8 cellular contexts compared by ENCODE assay signal in the genomic region with DNA sequence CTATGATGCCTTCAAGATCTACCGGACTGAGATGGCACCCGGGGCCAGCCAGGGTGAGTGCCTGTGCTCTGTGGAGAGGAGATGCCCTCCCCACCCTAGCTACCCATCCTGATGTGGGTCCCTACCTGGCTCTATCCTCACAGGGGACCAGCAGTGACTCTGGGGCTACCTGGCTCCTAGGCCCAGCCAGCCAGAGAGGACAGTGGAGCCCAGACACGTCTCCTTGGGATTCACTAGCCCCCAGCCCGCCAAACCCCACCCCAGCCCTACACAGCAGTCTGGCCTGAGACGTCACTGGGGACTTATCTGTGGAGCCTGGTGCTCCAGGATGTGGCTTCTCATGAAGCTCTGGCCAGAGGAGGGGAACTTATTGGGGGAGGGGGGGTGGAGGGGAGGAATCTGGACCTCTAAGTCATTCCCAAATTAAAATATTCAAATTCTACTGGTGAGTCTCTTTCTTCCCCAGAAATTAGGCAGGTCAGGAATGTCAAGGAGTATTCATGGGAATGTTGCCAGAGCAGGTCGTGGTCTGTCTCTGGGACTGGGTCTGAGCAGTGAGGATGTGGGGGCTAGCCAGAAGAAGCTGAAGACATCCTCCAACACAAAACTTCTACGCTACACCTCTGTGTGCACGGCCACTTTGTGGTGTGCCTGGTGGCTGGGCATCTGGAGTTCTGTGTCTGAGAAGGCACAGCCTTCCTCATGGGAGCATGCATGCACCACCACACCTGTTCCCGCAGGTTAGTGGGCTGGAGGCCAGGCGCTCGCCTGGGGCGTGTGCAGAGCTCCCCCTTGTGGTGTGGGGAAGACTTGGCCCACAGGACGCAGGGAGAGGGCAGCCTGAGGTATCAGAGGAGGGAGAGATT. TPM values are rescaled to one million over a fixed set of nuclear protein-coding genes. Genes with fewer than 3 reads are reported as not detected.
DNase-seq lines count a peak whose midpoint lies in the region; ATAC-seq, FAIRE-seq and TF ChIP-seq lines count a peak whose summit lies in the region.

No MANE protein-coding gene starts in this region.

- H3K4me3 ChIP-seq in AG04450 (ENCODE audit: low read depth, low read length) (no peak overlapping the region), endothelial cell of umbilical vein (replicated peaks in 1 of 3; ENCODE audit: insufficient read depth in 1 of 3, low read depth in 1 of 3, low read length in 3 of 3) (no peak overlapping the region)

- no peak overlapping the region for H2AFZ ChIP-seq in endothelial cell of umbilical vein (ENCODE audit: low read depth, low read length)

- H4K20me1 ChIP-seq in endothelial cell of umbilical vein (replicated peaks; ENCODE audit: control insufficient read depth, extremely low read depth, insufficient read depth, low read length) = no peaks in the 10 kb centered on the region

- no peaks in the 10 kb centered on the region for H3K9me3 Mint-ChIP-seq in nephron progenitor cell

- peak; percentile 97 for TF ChIP-seq CTCF in AG04450 (IDR thresholded peaks at IDR 0.05; ENCODE audit: low read depth, low read length)
- TF ChIP-seq CTCF in endothelial cell of umbilical vein (IDR thresholded peaks at IDR 0.05; ENCODE audit: extremely low read depth in 1 of 2, insufficient read depth in 1 of 2, low read depth in 1 of 2, low read length in 2 of 2) = peak; percentile 80 to 92
- TF ChIP-seq CTCF in nephron progenitor cell (IDR thresholded peaks at IDR 0.05) = peak; percentile 88

- peaks cover 55% of the 10 kb centered on the region for H3K4me1 Mint-ChIP-seq in nephron progenitor cell

- intact Hi-C loops in endothelial cell of umbilical vein (cut with micrococcal nuclease) = loop anchor here (1.0 kb wide), 3 partner anchors 51 to 259 kb away; no protein-coding TSS in a partner anchor

- H3K9ac ChIP-seq in endothelial cell of umbilical vein (replicated peaks; ENCODE audit: extremely low read depth, insufficient read depth, low read length) = no peak overlapping the region

- no peak for TF ChIP-seq POLR2A in endothelial cell of umbilical vein (IDR thresholded peaks at IDR 0.05; ENCODE audit: low read depth, low read length)

- CTCF ChIA-PET in AG04450 (lab: Charles Lee) = interaction anchor here (0.6 to 4.8 kb wide), 36 partner anchors 9 to 444 kb away, joined by 3 to 138 read pairs (median 4); a partner anchor contains a TSS
- CTCF ChIA-PET in endothelial cell of umbilical vein (lab: Charles Lee) = interaction anchor here (0.7 to 4.7 kb wide), 32 partner anchors 10 to 311 kb away, joined by 3 to 55 read pairs (median 4); a partner anchor contains a TSS

- no TSS peak for BruUV-seq in endothelial cell of umbilical vein (replicated peaks; lab: Mats Ljungman, UMichigan)

- H3K27me3 ChIP-seq in AG04450 (ENCODE audit: control insufficient read depth, insufficient read depth, low read length) (peaks cover 46% of the 10 kb centered on the region), endothelial cell of umbilical vein (ENCODE audit: control insufficient read depth in 2 of 2, insufficient read depth in 2 of 2, low read length in 2 of 2) (no peaks in the 10 kb centered on the region)

- DNase-seq in AG04450 (ENCODE audit: low read depth, low spot score) = no peak
- DNase-seq in GM19238 (ENCODE audit: insufficient read length, low spot score) = peak; percentile 77
- DNase-seq in NCI-H460 (ENCODE audit: extremely low read depth, low read depth) = peak; percentile 39
- DNase-seq in activated CD8-positive, alpha-beta memory T cell treated with anti-CD3 and anti-CD28 coated beads for 4 hours (ENCODE audit: low read depth in 2 of 2) = peak; percentile 29 to 30
- DNase-seq in endothelial cell of umbilical vein (ENCODE audit: low read depth, low spot score) = peak; percentile 34
- DNase-seq in nephron progenitor cell = peak; percentile 58
- DNase-seq in superior temporal gyrus (ENCODE audit: extremely low spot score) = peak; percentile 61

- POLR2A ChIA-PET in AG04450 (lab: Yijun Ruan, JAX) = interaction anchor here (1.6 to 2.1 kb wide), 2 partner anchors 27 to 57 kb away, joined by 5 to 9 read pairs; a partner anchor contains a TSS
- POLR2A ChIA-PET in endothelial cell of umbilical vein (lab: Charles Lee) = no interaction called here

- H3K4me3 Mint-ChIP-seq in nephron progenitor cell = no peak overlapping the region

- H3K9me1 ChIP-seq in endothelial cell of umbilical vein (replicated peaks; ENCODE audit: control insufficient read depth, extremely low read depth, insufficient read depth, low read length) = no peaks in the 10 kb centered on the region

- no peaks in the 10 kb centered on the region for H3K9me3 ChIP-seq in AG04450 (ENCODE audit: control insufficient read depth, insufficient read depth, low read length)
- H3K9me3 ChIP-seq in endothelial cell of umbilical vein (replicated peaks; ENCODE audit: control insufficient read depth, insufficient read depth, low read length) = no peaks in the 10 kb centered on the region

- dilution Hi-C loops in endothelial cell of umbilical vein (cut with MboI; ENCODE audit: extremely low pct_ligation_motif_present, low sequenced_read_pairs) = no loop called here

- H3K27me3 Mint-ChIP-seq in nephron progenitor cell (ENCODE audit: low read depth, poor library complexity) = peaks cover 31% of the 10 kb centered on the region

- no peak overlapping the region for H3K27ac Mint-ChIP-seq in nephron progenitor cell

- no peaks in the 10 kb centered on the region for H3K4me1 ChIP-seq in endothelial cell of umbilical vein (ENCODE audit: control insufficient read depth, extremely low read depth, insufficient read depth, low read length)

- H3K27ac ChIP-seq in AG04450 (ENCODE audit: low read depth, low read length) = no peak overlapping the region
- no peak overlapping the region for H3K27ac ChIP-seq in endothelial cell of umbilical vein (ENCODE audit: insufficient read depth, low read depth, low read length)

- H3K4me2 ChIP-seq in endothelial cell of umbilical vein (ENCODE audit: insufficient read depth, low read length) = no peak overlapping the region

- H3K36me3 ChIP-seq in endothelial cell of umbilical vein (ENCODE audit: control insufficient read depth in 2 of 2, extremely low read depth in 1 of 2, insufficient read depth in 2 of 2, low read length in 2 of 2) = no peaks in the 10 kb centered on the region

- H3K36me3 Mint-ChIP-seq in nephron progenitor cell (ENCODE audit: low read depth) = no peaks in the 10 kb centered on the region

- H3K79me2 ChIP-seq in endothelial cell of umbilical vein (ENCODE audit: control insufficient read depth, insufficient read depth, low read length) = no peaks in the 10 kb centered on the region

- peak; percentile 67 for FAIRE-seq in endothelial cell of umbilical vein (lab: Jason Lieb, UNC)

- ATAC-seq in HG02763 (IDR thresholded peaks at IDR 0.05; ENCODE audit: unreplicated experiment) = no peak

RNA-seq across cellular contexts. Expression of a gene that starts 2.7 kb away (rescaled TPM):
- 0.37 and 0.47 TPM in 2 replicates for polyA plus RNA-seq in AG04450 (2011; rRNA removed)
- 1.7 TPM in 1 of 2 replicates, not detected in the other for polyA minus RNA-seq in AG04450 (2011; rRNA and poly(A)+ RNA removed)
- not detected in 2 replicates for total RNA-seq in NCI-H460 (2014; rRNA removed; shearing (Covaris generic))
- polyA plus RNA-seq in NCI-H460 (2014; cell fraction: nucleus; rRNA removed) = not detected in 2 replicates
- total RNA-seq in endothelial cell of umbilical vein = not detected in 2 replicates
- polyA plus RNA-seq in endothelial cell of umbilical vein = not detected in 2 replicates
- polyA plus RNA-seq in endothelial cell of umbilical vein (2011; cell fraction: cytosol; rRNA removed) = not detected in 2 replicates
- not detected in 2 replicates for polyA plus RNA-seq in endothelial cell of umbilical vein (2011; cell fraction: nucleus; rRNA removed)
- not detected in 2 replicates for polyA plus RNA-seq in endothelial cell of umbilical vein (2012)
- polyA minus RNA-seq in endothelial cell of umbilical vein = not detected in 2 replicates
- not detected for polyA minus RNA-seq in endothelial cell of umbilical vein (2011; cell fraction: cytosol; rRNA and poly(A)+ RNA removed)
- not detected in 2 replicates for polyA minus RNA-seq in endothelial cell of umbilical vein (2011; cell fraction: nucleus; rRNA and poly(A)+ RNA removed)

RNA-seq across cellular contexts. Expression of a gene that starts 7.0 kb away (rescaled TPM):
- not detected in 2 replicates for polyA plus RNA-seq in AG04450 (2011; rRNA removed)
- polyA minus RNA-seq in AG04450 (2011; rRNA and poly(A)+ RNA removed) = not detected in 2 replicates
- not detected in 2 replicates for total RNA-seq in NCI-H460 (2014; rRNA removed; shearing (Covaris generic))
- not detected in 2 replicates for polyA plus RNA-seq in NCI-H460 (2014; cell fraction: nucleus; rRNA removed)
- total RNA-seq in endothelial cell of umbilical vein = not detected in 2 replicates
- not detected in 2 replicates for polyA plus RNA-seq in endothelial cell of umbilical vein
- not detected in 2 replicates for polyA plus RNA-seq in endothelial cell of umbilical vein (2011; cell fraction: cytosol; rRNA removed)
- polyA plus RNA-seq in endothelial cell of umbilical vein (2011; cell fraction: nucleus; rRNA removed) = not detected in 2 replicates
- polyA plus RNA-seq in endothelial cell of umbilical vein (2012) = not detected in 2 replicates
- not detected in 2 replicates for polyA minus RNA-seq in endothelial cell of umbilical vein
- polyA minus RNA-seq in endothelial cell of umbilical vein (2011; cell fraction: cytosol; rRNA and poly(A)+ RNA removed) = not detected
- not detected in 2 replicates for polyA minus RNA-seq in endothelial cell of umbilical vein (2011; cell fraction: nucleus; rRNA and poly(A)+ RNA removed)

RNA-seq across cellular contexts. Expression of a gene that starts 14.6 kb away (rescaled TPM):
- polyA plus RNA-seq in AG04450 (2011; rRNA removed) = 5.3 and 6.6 TPM in 2 replicates
- 4.7 and 5.1 TPM in 2 replicates for polyA minus RNA-seq in AG04450 (2011; rRNA and poly(A)+ RNA removed)
- total RNA-seq in NCI-H460 (2014; rRNA removed; shearing (Covaris generic)) = 0.05 TPM in 1 of 2 replicates, not detected in the other
- polyA plus RNA-seq in NCI-H460 (2014; cell fraction: nucleus; rRNA removed) = not detected in 2 replicates
- total RNA-seq in endothelial cell of umbilical vein = 0.13 TPM in 1 of 2 replicates, not detected in the other
- 0.02 and 0.03 TPM in 2 replicates for polyA plus RNA-seq in endothelial cell of umbilical vein
- polyA plus RNA-seq in endothelial cell of umbilical vein (2011; cell fraction: cytosol; rRNA removed) = not detected in 2 replicates
- polyA plus RNA-seq in endothelial cell of umbilical vein (2011; cell fraction: nucleus; rRNA removed) = not detected in 2 replicates
- polyA plus RNA-seq in endothelial cell of umbilical vein (2012) = not detected in 2 replicates
- not detected in 2 replicates for polyA minus RNA-seq in endothelial cell of umbilical vein
- polyA minus RNA-seq in endothelial cell of umbilical vein (2011; cell fraction: cytosol; rRNA and poly(A)+ RNA removed) = not detected
- not detected in 2 replicates for polyA minus RNA-seq in endothelial cell of umbilical vein (2011; cell fraction: nucleus; rRNA and poly(A)+ RNA removed)

RNA-seq across cellular contexts. Expression of a gene that starts 26.9 kb away (rescaled TPM):
- polyA plus RNA-seq in AG04450 (2011; rRNA removed) = 17.4 and 27.0 TPM in 2 replicates
- polyA minus RNA-seq in AG04450 (2011; rRNA and poly(A)+ RNA removed) = 12.6 and 17.5 TPM in 2 replicates
- total RNA-seq in NCI-H460 (2014; rRNA removed; shearing (Covaris generic)) = 1.6 and 2.2 TPM in 2 replicates
- 0.87 and 3.8 TPM in 2 replicates for polyA plus RNA-seq in NCI-H460 (2014; cell fraction: nucleus; rRNA removed)
- total RNA-seq in endothelial cell of umbilical vein = 1.8 and 4.6 TPM in 2 replicates
- 2.9 and 4.2 TPM in 2 replicates for polyA plus RNA-seq in endothelial cell of umbilical vein
- 0.96 and 1.6 TPM in 2 replicates for polyA plus RNA-seq in endothelial cell of umbilical vein (2011; cell fraction: cytosol; rRNA removed)
- polyA plus RNA-seq in endothelial cell of umbilical vein (2011; cell fraction: nucleus; rRNA removed) = 8.4 and 11.1 TPM in 2 replicates
- polyA plus RNA-seq in endothelial cell of umbilical vein (2012) = 1.7 and 4.8 TPM in 2 replicates
- 0.95 and 2.0 TPM in 2 replicates for polyA minus RNA-seq in endothelial cell of umbilical vein
- not detected for polyA minus RNA-seq in endothelial cell of umbilical vein (2011; cell fraction: cytosol; rRNA and poly(A)+ RNA removed)
- 1.1 and 2.3 TPM in 2 replicates for polyA minus RNA-seq in endothelial cell of umbilical vein (2011; cell fraction: nucleus; rRNA and poly(A)+ RNA removed)

RNA-seq across cellular contexts. Expression of a gene that starts 28.5 kb away (rescaled TPM):
- polyA plus RNA-seq in AG04450 (2011; rRNA removed) (not detected in 2 replicates), endothelial cell of umbilical vein (not detected in 2 replicates)
- not detected in 2 replicates for polyA minus RNA-seq in AG04450 (2011; rRNA and poly(A)+ RNA removed)
- total RNA-seq in NCI-H460 (2014; rRNA removed; shearing (Covaris generic)) = not detected in 2 replicates
- polyA plus RNA-seq in NCI-H460 (2014; cell fraction: nucleus; rRNA removed) = not detected in 2 replicates
- not detected in 2 replicates for total RNA-seq in endothelial cell of umbilical vein
- not detected in 2 replicates for polyA plus RNA-seq in endothelial cell of umbilical vein (2011; cell fraction: cytosol; rRNA removed)
- polyA plus RNA-seq in endothelial cell of umbilical vein (2011; cell fraction: nucleus; rRNA removed) = not detected in 2 replicates
- not detected in 2 replicates for polyA plus RNA-seq in endothelial cell of umbilical vein (2012)
- not detected in 2 replicates for polyA minus RNA-seq in endothelial cell of umbilical vein
- polyA minus RNA-seq in endothelial cell of umbilical vein (2011; cell fraction: cytosol; rRNA and poly(A)+ RNA removed) = not detected
- polyA minus RNA-seq in endothelial cell of umbilical vein (2011; cell fraction: nucleus; rRNA and poly(A)+ RNA removed) = not detected in 2 replicates
